ENCODE assay signal across 1 cellular context in genomic region chr4:123505077-123505456, GRCh38.
A peak's percentile ranks its signal among the peaks of the same experiment; 100 is the strongest.
TF ChIP-seq lines count a peak whose summit lies in the region.

No MANE protein-coding gene starts in this region.

TF ChIP-seq in HepG2, 621 proteins besides CTCF, POLR2A, EP300 and RAD21 (continued from another document):
- TF ChIP-seq E2F2 (CRISPR knock-in tag; IDR thresholded peaks at IDR 0.05; ENCODE audit: borderline replicate concordance) = no peak
- TF ChIP-seq ZNF800 (CRISPR knock-in tag; IDR thresholded peaks at IDR 0.05) = 0 out of 2 replicates have a peak, but pooled peaks have one; percentile 1
- TF ChIP-seq PPARG (CRISPR knock-in tag; conservative IDR thresholded peaks at IDR 0.05) = peak; percentile 62
- no peak for TF ChIP-seq ZNF644 (CRISPR knock-in tag; IDR thresholded peaks at IDR 0.05; ENCODE audit: low read depth)
- TF ChIP-seq KDM1A (CRISPR knock-in tag; IDR thresholded peaks at IDR 0.05) = no peak
- TF ChIP-seq ZSCAN5A (CRISPR knock-in tag; IDR thresholded peaks at IDR 0.05; ENCODE audit: borderline replicate concordance) = no peak
- 0 out of 2 replicates have a peak, but pooled peaks have one; percentile 11 for TF ChIP-seq SP5 (CRISPR knock-in tag; IDR thresholded peaks at IDR 0.05; ENCODE audit: borderline replicate concordance, low read depth)
